19 cellular contexts compared by ENCODE assay signal in genomic region chr2:192159215-192159614, GRCh38. TPM values are rescaled to one million over a fixed set of nuclear protein-coding genes. Genes with fewer than 3 reads are reported as not detected.
"Had no signal": no experiment of that assay in that cellular context is flagged by ENCODE, and none has a peak within 500 bp of the region (broad histone marks: within the 10 kb centered on the region; RNA-seq: fewer than 3 reads in every experiment).

No MANE protein-coding gene starts in this region.

- H3K9me3 ChIP-seq: ascending aorta, gastroesophageal sphincter, left ventricle myocardium inferior, prostate gland, testis had no signal

- H3K4me3 ChIP-seq: ascending aorta, cardiac muscle cell, gastroesophageal sphincter, left ventricle myocardium inferior, prostate gland, testis had no signal

- ATAC-seq: activated naive CD8-positive, alpha-beta T cell treated with anti-CD3 and anti-CD28 coated beads, Interleukin-2, amount 50 U/mL, for 24 hours; gastroesophageal sphincter; stimulated activated naive CD8-positive, alpha-beta T cell treated with anti-CD3 and anti-CD28 coated beads, Interleukin-15, amount 100 ng/mL, for 72 hours; T-cell had no signal

- H3K27me3 ChIP-seq: ascending aorta, cardiac muscle cell, gastroesophageal sphincter, testis had no signal

- DNase-seq: activated CD4-positive, alpha-beta T cell treated with anti-CD3 and anti-CD28 coated beads, Interleukin-2, amount 10 ng/mL, durations not matched to agents 7 days and 5 days; activated naive CD8-positive, alpha-beta T cell treated with anti-CD3 and anti-CD28 coated beads, Interleukin-2, amount 50 U/mL, for 24 hours; activated T-cell treated with anti-CD3 and anti-CD28 coated beads, Interleukin-2, amount 50 U/mL, for 48 hours; effector CD8-positive, alpha-beta T cell; kidney; left ventricle myocardium inferior; mesendoderm; stimulated activated CD4-positive, alpha-beta T cell treated with anti-CD3 and anti-CD28 coated beads, Interleukin-4, amount 100 ng/mL, for 1 hour; stimulated activated CD8-positive, alpha-beta memory T cell treated with anti-CD3 and anti-CD28 coated beads, Interleukin-4, amount 100 ng/mL, for 48 hours; stimulated activated naive CD8-positive, alpha-beta T cell treated with anti-CD3 and anti-CD28 coated beads, Interleukin-15, amount 100 ng/mL, for 72 hours; T-cell; T1000; testis; WERI-Rb-1 had no signal

- H3K4me1 ChIP-seq: ascending aorta had no signal

- H3K36me3 ChIP-seq: ascending aorta, cardiac muscle cell, gastroesophageal sphincter, left ventricle myocardium inferior, prostate gland, WERI-Rb-1 had no signal

- H3K27ac ChIP-seq: ascending aorta, cardiac muscle cell, gastroesophageal sphincter, left ventricle myocardium inferior, testis, WERI-Rb-1 had no signal

RNA-seq across cellular contexts. Expression of gene TMEFF2, which starts 35.5 kb away (rescaled TPM):
- total RNA-seq: activated CD4-positive, alpha-beta T cell treated with anti-CD3 and anti-CD28 coated beads, Interleukin-2, amount 10 ng/mL, durations not matched to agents 7 days and 5 days; ascending aorta; kidney; omental fat pad; T-cell had no signal
